Comparison of ENCODE assay signal across 36 cellular contexts in the genomic region with DNA sequence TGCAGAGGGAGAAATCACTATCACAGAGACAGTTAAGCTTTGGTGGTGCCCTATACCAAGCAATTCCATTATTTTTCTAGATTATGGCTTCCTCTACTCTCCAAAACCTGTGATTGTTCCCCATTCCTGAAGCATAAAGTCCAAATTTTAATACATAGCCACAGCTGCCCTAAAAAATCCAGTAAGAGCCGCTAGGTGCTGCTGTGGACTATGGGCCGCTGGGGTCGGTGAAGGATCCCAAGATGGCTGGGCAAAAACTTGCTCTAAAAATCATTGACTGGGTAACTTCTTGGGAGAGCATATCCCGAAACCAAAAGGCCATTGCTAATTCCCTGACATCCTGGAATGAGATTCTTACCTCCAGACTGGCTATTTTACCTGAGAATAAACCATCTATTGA.
"Had no signal": no experiment of that assay in that cellular context is flagged by ENCODE, and none has a peak within 500 bp of the region (broad histone marks: within the 10 kb centered on the region; RNA-seq: fewer than 3 reads in every experiment).

No MANE protein-coding gene starts in this region.

- H3K4me3 ChIP-seq: adrenal gland, cardiac muscle cell, heart left ventricle, lower lobe of right lung, pancreas, psoas muscle, smooth muscle cell, uterus had no signal

- H3K36me3 Mint-ChIP-seq: activated naive CD8-positive, alpha-beta T cell treated with anti-CD3 and anti-CD28 coated beads for 36 hours; brain; immature natural killer cell; naive thymus-derived CD8-positive, alpha-beta T cell; stimulated activated memory B cell treated with anti-CD40 and anti-IgM and Interleukin-4, amounts not matched to agents 10 μg/mL and 1 μg/mL and 100 μg/mL, for 72 hours; type B pancreatic cell had no signal

- H3K9me3 Mint-ChIP-seq: stimulated activated memory B cell treated with anti-CD40 and anti-IgM and Interleukin-4, amounts not matched to agents 10 μg/mL and 1 μg/mL and 100 μg/mL, for 72 hours had no signal

- H3K9me3 ChIP-seq: adrenal gland, heart left ventricle, lower lobe of right lung, pancreas, psoas muscle, uterus had no signal

- ATAC-seq: activated CD4-positive, CD25-positive, alpha-beta regulatory T cell treated with anti-CD3 and anti-CD28 coated beads, Interleukin-2, amount 50 U/mL, for 24 hours; heart left ventricle; left lobe of liver; lower lobe of right lung; naive thymus-derived CD8-positive, alpha-beta T cell; pancreas; psoas muscle; stimulated activated memory B cell treated with anti-CD40 and anti-IgM and Interleukin-4, amounts not matched to agents 10 μg/mL and 1 μg/mL and 100 μg/mL, for 72 hours; stimulated activated naive CD8-positive, alpha-beta T cell treated with anti-CD3 and anti-CD28 coated beads, Interleukin-15, amount 100 ng/mL, for 72 hours had no signal

- H3K36me3 ChIP-seq: adrenal gland, cardiac muscle cell, heart left ventricle, lower lobe of right lung, pancreas, uterus, WERI-Rb-1 had no signal

- H3K27ac Mint-ChIP-seq: activated naive CD8-positive, alpha-beta T cell treated with anti-CD3 and anti-CD28 coated beads for 36 hours; brain; immature natural killer cell; naive thymus-derived CD8-positive, alpha-beta T cell; stimulated activated memory B cell treated with anti-CD40 and anti-IgM and Interleukin-4, amounts not matched to agents 10 μg/mL and 1 μg/mL and 100 μg/mL, for 72 hours; stimulated activated naive CD8-positive, alpha-beta T cell treated with anti-CD3 and anti-CD28 coated beads, Interleukin-15, amount 100 ng/mL, for 72 hours; type B pancreatic cell had no signal

- H3K27ac ChIP-seq: adrenal gland, cardiac muscle cell, heart left ventricle, lower lobe of right lung, pancreas, psoas muscle, uterus, WERI-Rb-1 had no signal

- H3K4me3 Mint-ChIP-seq: activated naive CD8-positive, alpha-beta T cell treated with anti-CD3 and anti-CD28 coated beads for 36 hours; brain; immature natural killer cell; naive thymus-derived CD8-positive, alpha-beta T cell; neural crest cell; stimulated activated memory B cell treated with anti-CD40 and anti-IgM and Interleukin-4, amounts not matched to agents 10 μg/mL and 1 μg/mL and 100 μg/mL, for 72 hours; stimulated activated naive CD8-positive, alpha-beta T cell treated with anti-CD3 and anti-CD28 coated beads, Interleukin-15, amount 100 ng/mL, for 72 hours; type B pancreatic cell had no signal

- H3K4me1 Mint-ChIP-seq: activated naive CD8-positive, alpha-beta T cell treated with anti-CD3 and anti-CD28 coated beads for 36 hours; brain; immature natural killer cell; naive thymus-derived CD8-positive, alpha-beta T cell; neural crest cell; stimulated activated memory B cell treated with anti-CD40 and anti-IgM and Interleukin-4, amounts not matched to agents 10 μg/mL and 1 μg/mL and 100 μg/mL, for 72 hours; stimulated activated naive CD8-positive, alpha-beta T cell treated with anti-CD3 and anti-CD28 coated beads, Interleukin-15, amount 100 ng/mL, for 72 hours had no signal

- H3K27me3 Mint-ChIP-seq: activated naive CD8-positive, alpha-beta T cell treated with anti-CD3 and anti-CD28 coated beads for 36 hours; naive thymus-derived CD8-positive, alpha-beta T cell; stimulated activated memory B cell treated with anti-CD40 and anti-IgM and Interleukin-4, amounts not matched to agents 10 μg/mL and 1 μg/mL and 100 μg/mL, for 72 hours; stimulated activated naive CD8-positive, alpha-beta T cell treated with anti-CD3 and anti-CD28 coated beads, Interleukin-15, amount 100 ng/mL, for 72 hours; type B pancreatic cell had no signal

- H3K4me1 ChIP-seq: adrenal gland, lower lobe of right lung, pancreas, psoas muscle, uterus had no signal

- H3K27me3 ChIP-seq: adrenal gland, cardiac muscle cell, heart left ventricle, pancreas, uterus had no signal

- DNase-seq: activated CD4-positive, alpha-beta T cell treated with anti-CD3 and anti-CD28 coated beads for 48 hours; activated CD4-positive, alpha-beta T cell treated with anti-CD3 and anti-CD28 coated beads, Interleukin-2, amount 50 U/mL, for 48 hours; activated CD8-positive, alpha-beta memory T cell treated with anti-CD3 and anti-CD28 coated beads for 24 hours; activated effector memory CD4-positive, alpha-beta T cell treated with Interleukin-2 at 50 U/mL for 16 hours; activated naive CD4-positive, alpha-beta T cell treated with Interleukin-2 at 50 U/mL for 16 hours; activated naive CD8-positive, alpha-beta T cell treated with anti-CD3 and anti-CD28 coated beads for 36 hours; adrenal gland; aorta; cortex of kidney; foreskin fibroblast; heart left ventricle; hypothalamus; immature natural killer cell; kidney glomerular epithelial cell; lower lobe of right lung; mesenchymal stem cell; naive thymus-derived CD8-positive, alpha-beta T cell; nucleus accumbens; pancreas; psoas muscle; stimulated activated CD4-positive, alpha-beta T cell treated with anti-CD3 and anti-CD28 coated beads, Interleukin-1b, Interleukin-23, amount 100 ng/mL, for 48 hours; stimulated activated CD4-positive, alpha-beta T cell treated with anti-CD3 and anti-CD28 coated beads, Interleukin-4, amount 100 ng/mL, for 4 hours; stimulated activated CD8-positive, alpha-beta memory T cell treated with anti-CD3 and anti-CD28 coated beads, Interleukin-4, amount 100 ng/mL, for 48 hours; stimulated activated naive CD8-positive, alpha-beta T cell treated with anti-CD3 and anti-CD28 coated beads, Interleukin-15, amount 100 ng/mL, for 72 hours; substantia nigra; T1000; uterus; WERI-Rb-1 had no signal

- H3K4me2 ChIP-seq: smooth muscle cell had no signal
